13 cellular contexts compared by ENCODE assay signal in the genomic region with DNA sequence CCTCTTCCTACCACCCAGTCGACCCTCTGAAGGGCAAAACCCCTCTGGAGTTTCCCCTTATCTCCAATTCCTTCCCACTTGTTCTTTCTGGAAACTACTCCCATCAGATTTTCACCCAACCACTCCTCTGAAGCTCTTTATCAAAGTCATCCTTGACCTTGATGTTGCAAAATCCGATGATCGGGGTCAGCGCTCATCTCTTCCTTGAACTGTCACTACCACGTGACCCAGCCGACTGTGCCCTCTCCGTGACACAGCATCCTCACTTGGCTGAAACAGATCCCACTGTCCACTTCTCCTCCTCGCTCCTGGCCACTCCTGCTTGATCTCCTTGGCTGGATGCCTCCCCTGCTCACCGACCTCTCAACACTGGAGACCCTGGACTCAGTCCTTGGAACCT. TPM values are rescaled to one million over a fixed set of nuclear protein-coding genes. Genes with fewer than 3 reads are reported as not detected.
DNase-seq lines count a peak whose midpoint lies in the region; ATAC-seq and TF ChIP-seq lines count a peak whose summit lies in the region.
"Had no signal": no experiment of that assay in that cellular context is flagged by ENCODE, and none has a peak within 500 bp of the region (broad histone marks: within the 10 kb centered on the region; RNA-seq: fewer than 3 reads in every experiment).

No MANE protein-coding gene starts in this region.

- H3K27me3 ChIP-seq in MM.1S (replicated peaks; ENCODE audit: insufficient read depth, low read length) (0 out of 2 replicates have a peak, but pooled peaks cover 5% of the 10 kb centered on the region), neural progenitor cell (peaks cover 77% of the 10 kb centered on the region), osteoblast (ENCODE audit: insufficient read depth, low read length) (peaks cover 71% of the 10 kb centered on the region), mesenchymal stem cell (ENCODE audit: control insufficient read depth in 1 of 2, insufficient read depth in 1 of 2, low read length in 2 of 2) (peaks cover 18 to 58% of the 10 kb centered on the region in 2 experiments)

- no peak overlapping the region for H4K91ac ChIP-seq in mesenchymal stem cell (ENCODE audit: low read length)

- no peak for TF ChIP-seq CTCF in activated CD8-positive, alpha-beta T cell treated with anti-CD3 and anti-CD28 coated beads for 36 hours (IDR thresholded peaks at IDR 0.05)
- TF ChIP-seq CTCF in MM.1S (IDR thresholded peaks at IDR 0.05; ENCODE audit: low read length) = no peak
- no peak for TF ChIP-seq CTCF in neural progenitor cell (IDR thresholded peaks at IDR 0.05)
- TF ChIP-seq CTCF in osteoblast (IDR thresholded peaks at IDR 0.05; ENCODE audit: extremely low read depth, low read depth, low read length) = no peak

- H3K9me3 ChIP-seq in MM.1S (replicated peaks; ENCODE audit: insufficient read depth, low read length) (no peaks in the 10 kb centered on the region), neural progenitor cell (ENCODE audit: low read depth) (no peaks in the 10 kb centered on the region), osteoblast (ENCODE audit: low read depth, low read length) (no peaks in the 10 kb centered on the region), mesenchymal stem cell (ENCODE audit: control insufficient read depth, low read length) (peaks cover 4% of the 10 kb centered on the region)
- H3K9me3 ChIP-seq: neutrophil had no signal

- H2AK5ac ChIP-seq in mesenchymal stem cell (ENCODE audit: low read length, severe bottlenecking) = no peak overlapping the region

- H3K36me3 Mint-ChIP-seq in activated CD8-positive, alpha-beta T cell treated with anti-CD3 and anti-CD28 coated beads for 36 hours (ENCODE audit: low read depth) = no peaks in the 10 kb centered on the region
- no peaks in the 10 kb centered on the region for H3K36me3 Mint-ChIP-seq in activated CD8-positive, alpha-beta T cell treated with anti-CD3 and anti-CD28 coated beads, Interleukin-2, amount 10 ng/mL, durations not matched to agents 7 days and 5 days (ENCODE audit: low read depth)
- peaks cover 17% of the 10 kb centered on the region for H3K36me3 Mint-ChIP-seq in central memory CD8-positive, alpha-beta T cell (ENCODE audit: insufficient read depth)
- H3K36me3 Mint-ChIP-seq in neural progenitor cell = no peaks in the 10 kb centered on the region

- peaks cover 40% of the 10 kb centered on the region for H3K27me3 Mint-ChIP-seq in activated CD8-positive, alpha-beta T cell treated with anti-CD3 and anti-CD28 coated beads for 36 hours
- peaks cover 52% of the 10 kb centered on the region for H3K27me3 Mint-ChIP-seq in activated CD8-positive, alpha-beta T cell treated with anti-CD3 and anti-CD28 coated beads, Interleukin-2, amount 10 ng/mL, durations not matched to agents 7 days and 5 days (ENCODE audit: low read depth)
- no peaks in the 10 kb centered on the region for H3K27me3 Mint-ChIP-seq in central memory CD8-positive, alpha-beta T cell
- H3K27me3 Mint-ChIP-seq in neural progenitor cell (ENCODE audit: insufficient read depth, low read depth) = peaks cover 57% of the 10 kb centered on the region

- H2AFZ ChIP-seq in MM.1S (ENCODE audit: low read length) (no peak overlapping the region), neural progenitor cell (replicated peaks) (no peak overlapping the region), osteoblast (ENCODE audit: low read length) (no peak overlapping the region), mesenchymal stem cell (ENCODE audit: low read depth, low read length) (no peak overlapping the region)

- CTCF ChIA-PET in activated CD8-positive, alpha-beta T cell treated with anti-CD3 and anti-CD28 coated beads for 36 hours (lab: Charles Lee) = interaction anchor here (1.0 to 1.7 kb wide), 5 partner anchors 8 to 181 kb away, joined by 3 to 7 read pairs (median 4); a partner anchor contains a TSS
- CTCF ChIA-PET in activated CD8-positive, alpha-beta T cell treated with anti-CD3 and anti-CD28 coated beads, Interleukin-2, amount 10 ng/mL, durations not matched to agents 7 days and 5 days (lab: Charles Lee) = interaction anchor here (1.0 to 2.9 kb wide), 8 partner anchors 12 to 200 kb away, joined by 3 to 11 read pairs (median 4); a partner anchor contains a TSS

- H3K4me1 ChIP-seq in MM.1S (ENCODE audit: low read length) (peaks cover 7% of the 10 kb centered on the region), neural progenitor cell (peaks cover 9% of the 10 kb centered on the region), osteoblast (ENCODE audit: insufficient read depth, low read length) (peaks cover 8% of the 10 kb centered on the region), mesenchymal stem cell (ENCODE audit: control insufficient read depth, insufficient read depth, low read depth, low read length) (peaks cover 31% of the 10 kb centered on the region)

- H3K9me2 ChIP-seq in MM.1S (replicated peaks; ENCODE audit: insufficient read depth, low read length) = no peaks in the 10 kb centered on the region

- 77% methylated on average over 9 of the region's 9 CpGs for WGBS in mesenchymal stem cell

- peaks cover 31% of the 10 kb centered on the region for H3K79me2 ChIP-seq in MM.1S (ENCODE audit: low read length)
- H3K79me2 ChIP-seq in neural progenitor cell (ENCODE audit: low read depth) = no peaks in the 10 kb centered on the region
- no peaks in the 10 kb centered on the region for H3K79me2 ChIP-seq in osteoblast (ENCODE audit: insufficient read depth, low read length)

- H4K8ac ChIP-seq in mesenchymal stem cell (ENCODE audit: low read length) = no peak overlapping the region

- H3K36me3 ChIP-seq in MM.1S (replicated peaks; ENCODE audit: insufficient read depth, low read length) (no peaks in the 10 kb centered on the region), neural progenitor cell (no peaks in the 10 kb centered on the region), osteoblast (ENCODE audit: insufficient read depth, low read length) (no peaks in the 10 kb centered on the region), mesenchymal stem cell (ENCODE audit: control insufficient read depth in 1 of 2, insufficient read depth in 2 of 2, low read depth in 1 of 2, low read length in 2 of 2) (peaks cover 0 to 6% of the 10 kb centered on the region in 2 experiments)
- H3K36me3 ChIP-seq: neutrophil had no signal

- peak overlapping the region; percentile 65; the same call in 1 of the 2 replicates for H3K4me3 ChIP-seq in MM.1S (ENCODE audit: low read length)
- H3K4me3 ChIP-seq in neural progenitor cell = no peak overlapping the region
- no peak overlapping the region for H3K4me3 ChIP-seq in osteoblast (ENCODE audit: insufficient read depth, low read length)
- no peak overlapping the region for H3K4me3 ChIP-seq in mesenchymal stem cell (ENCODE audit: insufficient read depth in 1 of 2, low read depth in 1 of 2, low read length in 2 of 2)

- H3K4me1 Mint-ChIP-seq in activated CD8-positive, alpha-beta T cell treated with anti-CD3 and anti-CD28 coated beads for 36 hours (ENCODE audit: low read depth) = peaks cover 26% of the 10 kb centered on the region
- peaks cover 35% of the 10 kb centered on the region for H3K4me1 Mint-ChIP-seq in activated CD8-positive, alpha-beta T cell treated with anti-CD3 and anti-CD28 coated beads, Interleukin-2, amount 10 ng/mL, durations not matched to agents 7 days and 5 days (ENCODE audit: low read depth)
- H3K4me1 Mint-ChIP-seq in central memory CD8-positive, alpha-beta T cell = peaks cover 31% of the 10 kb centered on the region
- H3K4me1 Mint-ChIP-seq in neural progenitor cell = peaks cover 12% of the 10 kb centered on the region

- H3K79me1 ChIP-seq in mesenchymal stem cell (replicated peaks; ENCODE audit: low read length, poor library complexity, severe bottlenecking) = no peaks in the 10 kb centered on the region

- no peak overlapping the region; the same call in 1 of the 2 replicates for H3K9ac ChIP-seq in MM.1S (ENCODE audit: low read length)
- no peak overlapping the region for H3K9ac ChIP-seq in neural progenitor cell
- H3K9ac ChIP-seq in mesenchymal stem cell (ENCODE audit: low read length) = no peak overlapping the region

- H3K23ac ChIP-seq in mesenchymal stem cell (ENCODE audit: low read length in 2 of 2) = no peak overlapping the region

- H3F3A ChIP-seq in MM.1S (ENCODE audit: insufficient read depth, low read length) = peaks cover 12% of the 10 kb centered on the region
- H3F3A ChIP-seq in neural progenitor cell (ENCODE audit: low read depth) = peaks cover 21% of the 10 kb centered on the region

- H3K18ac ChIP-seq in mesenchymal stem cell (ENCODE audit: low read depth in 1 of 2, low read length in 2 of 2) = no peak overlapping the region

- no peak overlapping the region for H2BK5ac ChIP-seq in mesenchymal stem cell (ENCODE audit: low read depth, low read length, poor library complexity, severe bottlenecking)

- no peak overlapping the region for H2BK15ac ChIP-seq in mesenchymal stem cell (ENCODE audit: low read depth, poor library complexity, severe bottlenecking)

- H3K9me3 Mint-ChIP-seq in activated CD8-positive, alpha-beta T cell treated with anti-CD3 and anti-CD28 coated beads for 36 hours = no peaks in the 10 kb centered on the region
- no peaks in the 10 kb centered on the region for H3K9me3 Mint-ChIP-seq in activated CD8-positive, alpha-beta T cell treated with anti-CD3 and anti-CD28 coated beads, Interleukin-2, amount 10 ng/mL, durations not matched to agents 7 days and 5 days (ENCODE audit: insufficient read depth)
- no peaks in the 10 kb centered on the region for H3K9me3 Mint-ChIP-seq in central memory CD8-positive, alpha-beta T cell
- no peaks in the 10 kb centered on the region for H3K9me3 Mint-ChIP-seq in neural progenitor cell

- no peak overlapping the region for H3K4ac ChIP-seq in mesenchymal stem cell (ENCODE audit: low read depth in 1 of 2, low read length in 2 of 2)

- no peak overlapping the region for H2BK12ac ChIP-seq in mesenchymal stem cell (ENCODE audit: low read length in 2 of 2)

- H3K14ac ChIP-seq in mesenchymal stem cell (ENCODE audit: low read length in 2 of 2) = no peak overlapping the region

- no peak for ATAC-seq in activated CD8-positive, alpha-beta T cell treated with anti-CD3 and anti-CD28 coated beads for 36 hours
- ATAC-seq in activated CD8-positive, alpha-beta T cell treated with anti-CD3 and anti-CD28 coated beads, Interleukin-2, amount 10 ng/mL, durations not matched to agents 7 days and 5 days = no peak
- no peak for ATAC-seq in central memory CD8-positive, alpha-beta T cell (replicated peaks; ENCODE audit: extremely low read depth, poor library complexity, severe bottlenecking)
- ATAC-seq: left colon had no signal

- POLR2A ChIA-PET in activated CD8-positive, alpha-beta T cell treated with anti-CD3 and anti-CD28 coated beads for 36 hours (lab: Charles Lee) = interaction anchor here (1.0 to 1.1 kb wide), 2 partner anchors 19 to 57 kb away, joined by 3 read pairs; no protein-coding TSS in a partner anchor
- POLR2A ChIA-PET in activated CD8-positive, alpha-beta T cell treated with anti-CD3 and anti-CD28 coated beads, Interleukin-2, amount 10 ng/mL, durations not matched to agents 7 days and 5 days (lab: Charles Lee) = interaction anchor here (1.3 to 1.4 kb wide), 2 partner anchors 49 to 129 kb away, joined by 3 to 6 read pairs; a partner anchor contains a TSS

- DNase-seq in activated CD8-positive, alpha-beta T cell treated with anti-CD3 and anti-CD28 coated beads for 36 hours = no peak
- no peak for DNase-seq in activated CD8-positive, alpha-beta T cell treated with anti-CD3 and anti-CD28 coated beads, Interleukin-2, amount 10 ng/mL, durations not matched to agents 7 days and 5 days
- DNase-seq in MM.1S = no peak
- DNase-seq in central memory CD8-positive, alpha-beta T cell (ENCODE audit: low spot score in 2 of 2) = no peak
- no peak for DNase-seq in neural progenitor cell (ENCODE audit: low spot score)
- no peak for DNase-seq in hippocampal formation (lab: John Stamatoyannopoulos, UW)
- no peak for DNase-seq in osteoblast (ENCODE audit: insufficient read length, low spot score, missing footprints)
- no peak for DNase-seq in mesenchymal stem cell
- DNase-seq: DMS 273 treated with DMSO at 0.1 percent for 48 hours, NCI-H524, small intestine had no signal

- H4K20me1 ChIP-seq in MM.1S (ENCODE audit: insufficient read depth, low read length) (no peaks in the 10 kb centered on the region), neural progenitor cell (ENCODE audit: low read depth) (peaks cover 32% of the 10 kb centered on the region), osteoblast (ENCODE audit: insufficient read depth, low read length) (no peaks in the 10 kb centered on the region)

- intact Hi-C loops in activated CD8-positive, alpha-beta T cell treated with anti-CD3 and anti-CD28 coated beads for 36 hours (cut with micrococcal nuclease) = no loop called here

- H3K4me2 ChIP-seq in MM.1S (ENCODE audit: low read depth, low read length) (peak overlapping the region; percentile 98), neural progenitor cell (no peak overlapping the region), osteoblast (ENCODE audit: insufficient read depth, low read length) (no peak overlapping the region), mesenchymal stem cell (ENCODE audit: low read length, poor library complexity, severe bottlenecking) (no peak overlapping the region)

- no peak overlapping the region for H3K27ac Mint-ChIP-seq in activated CD8-positive, alpha-beta T cell treated with anti-CD3 and anti-CD28 coated beads for 36 hours
- no peak overlapping the region for H3K27ac Mint-ChIP-seq in activated CD8-positive, alpha-beta T cell treated with anti-CD3 and anti-CD28 coated beads, Interleukin-2, amount 10 ng/mL, durations not matched to agents 7 days and 5 days
- H3K27ac Mint-ChIP-seq in central memory CD8-positive, alpha-beta T cell (ENCODE audit: low read depth) = peak overlapping the region; percentile 96
- H3K27ac Mint-ChIP-seq in neural progenitor cell = no peak overlapping the region

- H3K27ac ChIP-seq in MM.1S (ENCODE audit: low read length) (no peak overlapping the region), neural progenitor cell (no peak overlapping the region), osteoblast (ENCODE audit: low read depth, low read length) (no peak overlapping the region), mesenchymal stem cell (ENCODE audit: low read length, poor library complexity, severe bottlenecking) (no peak overlapping the region)
- H3K27ac ChIP-seq: neutrophil had no signal

- no peak overlapping the region for H2BK120ac ChIP-seq in mesenchymal stem cell (ENCODE audit: low read depth, low read length)

- H3K4me3 Mint-ChIP-seq in activated CD8-positive, alpha-beta T cell treated with anti-CD3 and anti-CD28 coated beads for 36 hours = peak overlapping the region; percentile 16
- no peak overlapping the region for H3K4me3 Mint-ChIP-seq in activated CD8-positive, alpha-beta T cell treated with anti-CD3 and anti-CD28 coated beads, Interleukin-2, amount 10 ng/mL, durations not matched to agents 7 days and 5 days
- peak overlapping the region; percentile 80 for H3K4me3 Mint-ChIP-seq in central memory CD8-positive, alpha-beta T cell
- peak overlapping the region; percentile 79 for H3K4me3 Mint-ChIP-seq in neural progenitor cell

RNA-seq across cellular contexts. Expression of a gene that starts 1.1 kb away (rescaled TPM):
- not detected for total RNA-seq in activated CD8-positive, alpha-beta T cell treated with anti-CD3 and anti-CD28 coated beads for 36 hours
- total RNA-seq in activated CD8-positive, alpha-beta T cell treated with anti-CD3 and anti-CD28 coated beads, Interleukin-2, amount 10 ng/mL, durations not matched to agents 7 days and 5 days = not detected
- total RNA-seq in neural progenitor cell (ENCODE audit: low replicate concordance) (not detected in 2 replicates), osteoblast (under 0.01 TPM in 2 replicates)
- polyA plus RNA-seq in mesenchymal stem cell (2013, experiment 1 of 2) = 0.03 TPM
- polyA plus RNA-seq in mesenchymal stem cell (2013, experiment 2 of 2) = not detected

RNA-seq across cellular contexts. Expression of a gene that starts 1.4 kb away (rescaled TPM):
- 1 to 10 TPM; 4.9 to 7.0 TPM for total RNA-seq in activated CD8-positive, alpha-beta T cell treated with anti-CD3 and anti-CD28 coated beads for 36 hours
- total RNA-seq in activated CD8-positive, alpha-beta T cell treated with anti-CD3 and anti-CD28 coated beads, Interleukin-2, amount 10 ng/mL, durations not matched to agents 7 days and 5 days = 1 to 10 TPM; 6.1 to 6.3 TPM
- total RNA-seq in neural progenitor cell (ENCODE audit: low replicate concordance) (0.39 and 0.93 TPM in 2 replicates), osteoblast (9.7 and 10.5 TPM in 2 replicates)
- polyA plus RNA-seq in mesenchymal stem cell (2013, experiment 1 of 2) = 1.0 TPM
- 1.2 TPM for polyA plus RNA-seq in mesenchymal stem cell (2013, experiment 2 of 2)

RNA-seq across cellular contexts. Expression of a gene that starts 49.1 kb away (rescaled TPM):
- total RNA-seq in activated CD8-positive, alpha-beta T cell treated with anti-CD3 and anti-CD28 coated beads for 36 hours = 10 to 100 TPM; 94.6 to 96.2 TPM
- 100 to 1,000 TPM; 105 to 118 TPM for total RNA-seq in activated CD8-positive, alpha-beta T cell treated with anti-CD3 and anti-CD28 coated beads, Interleukin-2, amount 10 ng/mL, durations not matched to agents 7 days and 5 days
- total RNA-seq in neural progenitor cell (ENCODE audit: low replicate concordance) (73.8 and 96.4 TPM in 2 replicates), osteoblast (68.8 and 76.0 TPM in 2 replicates)
- 50.8 TPM for polyA plus RNA-seq in mesenchymal stem cell (2013, experiment 1 of 2)
- 49.7 TPM for polyA plus RNA-seq in mesenchymal stem cell (2013, experiment 2 of 2)
